Comparison of ENCODE assay signal across 1 cellular context in the genomic region with DNA sequence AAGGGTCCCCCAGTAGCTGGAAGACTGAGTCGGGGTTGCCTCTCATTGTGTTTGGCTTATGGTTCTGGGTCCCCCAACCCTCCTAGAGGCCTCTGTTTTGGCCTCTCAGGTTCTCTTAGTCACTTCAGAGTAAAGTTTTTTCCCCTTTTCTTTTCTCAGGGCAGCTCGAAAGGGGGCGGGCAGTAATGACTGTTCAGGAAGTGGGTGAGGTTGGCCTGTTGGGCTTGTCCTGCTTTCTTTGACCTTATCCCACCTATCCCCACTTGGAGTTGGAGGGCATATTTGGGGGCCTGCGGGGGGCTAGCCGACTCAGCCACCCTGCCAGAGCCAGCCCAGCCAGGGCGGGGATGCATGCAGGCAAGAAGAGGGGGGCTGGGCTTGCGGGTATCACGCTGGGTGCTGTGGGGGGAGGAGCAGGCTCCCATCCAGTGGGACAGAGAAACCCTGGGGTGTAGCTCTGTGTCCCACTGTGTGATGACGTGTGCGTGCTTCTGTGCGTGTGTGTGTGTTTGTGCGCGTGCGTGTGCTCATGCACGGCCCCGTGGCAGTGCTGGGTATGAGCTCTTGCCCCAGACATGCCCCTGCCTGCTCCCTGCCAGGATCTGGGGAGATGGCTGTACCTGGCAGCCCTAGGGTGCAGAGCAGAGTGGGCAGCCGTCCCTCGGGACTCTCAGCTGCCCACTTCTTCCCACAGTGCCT.
TF ChIP-seq lines count a peak whose summit lies in the region.

No MANE protein-coding gene starts in this region.

TF ChIP-seq in HepG2, 621 proteins besides CTCF, POLR2A, EP300 and RAD21 (continued from another document):
- TF ChIP-seq, protein P1, sequence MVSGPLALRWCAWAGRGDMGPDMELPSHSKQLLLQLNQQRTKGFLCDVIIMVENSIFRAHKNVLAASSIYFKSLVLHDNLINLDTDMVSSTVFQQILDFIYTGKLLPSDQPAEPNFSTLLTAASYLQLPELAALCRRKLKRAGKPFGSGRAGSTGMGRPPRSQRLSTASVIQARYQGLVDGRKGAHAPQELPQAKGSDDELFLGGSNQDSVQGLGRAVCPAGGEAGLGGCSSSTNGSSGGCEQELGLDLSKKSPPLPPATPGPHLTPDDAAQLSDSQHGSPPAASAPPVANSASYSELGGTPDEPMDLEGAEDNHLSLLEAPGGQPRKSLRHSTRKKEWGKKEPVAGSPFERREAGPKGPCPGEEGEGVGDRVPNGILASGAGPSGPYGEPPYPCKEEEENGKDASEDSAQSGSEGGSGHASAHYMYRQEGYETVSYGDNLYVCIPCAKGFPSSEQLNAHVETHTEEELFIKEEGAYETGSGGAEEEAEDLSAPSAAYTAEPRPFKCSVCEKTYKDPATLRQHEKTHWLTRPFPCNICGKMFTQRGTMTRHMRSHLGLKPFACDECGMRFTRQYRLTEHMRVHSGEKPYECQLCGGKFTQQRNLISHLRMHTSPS (CRISPR knock-in tag; IDR thresholded peaks at IDR 0.05; ENCODE audit: low read depth) = peak; percentile 48; the same call in 1 of the 2 replicates
- no peak for TF ChIP-seq ZNF33B (CRISPR knock-in tag; IDR thresholded peaks at IDR 0.05)
- TF ChIP-seq, protein P2, sequence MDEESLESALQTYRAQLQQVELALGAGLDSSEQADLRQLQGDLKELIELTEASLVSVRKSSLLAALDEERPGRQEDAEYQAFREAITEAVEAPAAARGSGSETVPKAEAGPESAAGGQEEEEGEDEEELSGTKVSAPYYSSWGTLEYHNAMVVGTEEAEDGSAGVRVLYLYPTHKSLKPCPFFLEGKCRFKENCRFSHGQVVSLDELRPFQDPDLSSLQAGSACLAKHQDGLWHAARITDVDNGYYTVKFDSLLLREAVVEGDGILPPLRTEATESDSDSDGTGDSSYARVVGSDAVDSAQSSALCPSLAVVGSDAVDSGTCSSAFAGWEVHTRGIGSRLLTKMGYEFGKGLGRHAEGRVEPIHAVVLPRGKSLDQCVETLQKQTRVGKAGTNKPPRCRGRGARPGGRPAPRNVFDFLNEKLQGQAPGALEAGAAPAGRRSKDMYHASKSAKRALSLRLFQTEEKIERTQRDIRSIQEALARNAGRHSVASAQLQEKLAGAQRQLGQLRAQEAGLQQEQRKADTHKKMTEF (CRISPR knock-in tag; IDR thresholded peaks at IDR 0.05) = peak; percentile 9; the same call in 1 of the 2 replicates
- TF ChIP-seq POLR2AphosphoS5 (IDR thresholded peaks at IDR 0.05; ENCODE audit: low read depth, low read length) = 0 out of 2 replicates have a peak, but pooled peaks have one; percentile 8
- peak; percentile 6; the same call in 1 of the 2 replicates for TF ChIP-seq ZFY (CRISPR knock-in tag; IDR thresholded peaks at IDR 0.05)
- TF ChIP-seq HNF4G (IDR thresholded peaks at IDR 0.05; ENCODE audit: borderline replicate concordance, low read depth, low read length) = no peak
- TF ChIP-seq HNF4G (CRISPR knock-in tag; IDR thresholded peaks at IDR 0.05; ENCODE audit: borderline replicate concordance, low read depth) = no peak
- no peak for TF ChIP-seq SIX1 (CRISPR knock-in tag; IDR thresholded peaks at IDR 0.05; ENCODE audit: borderline replicate concordance)
- TF ChIP-seq ZNF713 (CRISPR knock-in tag; IDR thresholded peaks at IDR 0.05) = no peak
- TF ChIP-seq, protein P3, sequence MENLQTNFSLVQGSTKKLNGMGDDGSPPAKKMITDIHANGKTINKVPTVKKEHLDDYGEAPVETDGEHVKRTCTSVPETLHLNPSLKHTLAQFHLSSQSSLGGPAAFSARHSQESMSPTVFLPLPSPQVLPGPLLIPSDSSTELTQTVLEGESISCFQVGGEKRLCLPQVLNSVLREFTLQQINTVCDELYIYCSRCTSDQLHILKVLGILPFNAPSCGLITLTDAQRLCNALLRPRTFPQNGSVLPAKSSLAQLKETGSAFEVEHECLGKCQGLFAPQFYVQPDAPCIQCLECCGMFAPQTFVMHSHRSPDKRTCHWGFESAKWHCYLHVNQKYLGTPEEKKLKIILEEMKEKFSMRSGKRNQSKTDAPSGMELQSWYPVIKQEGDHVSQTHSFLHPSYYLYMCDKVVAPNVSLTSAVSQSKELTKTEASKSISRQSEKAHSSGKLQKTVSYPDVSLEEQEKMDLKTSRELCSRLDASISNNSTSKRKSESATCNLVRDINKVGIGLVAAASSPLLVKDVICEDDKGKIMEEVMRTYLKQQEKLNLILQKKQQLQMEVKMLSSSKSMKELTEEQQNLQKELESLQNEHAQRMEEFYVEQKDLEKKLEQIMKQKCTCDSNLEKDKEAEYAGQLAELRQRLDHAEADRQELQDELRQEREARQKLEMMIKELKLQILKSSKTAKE (CRISPR knock-in tag; IDR thresholded peaks at IDR 0.05; ENCODE audit: borderline replicate concordance) = no peak
- peak; percentile 86 for TF ChIP-seq HNRNPL (IDR thresholded peaks at IDR 0.05; ENCODE audit: low read depth, low read length)
- TF ChIP-seq ZNF225 (CRISPR knock-in tag; IDR thresholded peaks at IDR 0.05) = 0 out of 2 replicates have a peak, but pooled peaks have one; percentile 22
- no peak for TF ChIP-seq ZNF7 (CRISPR knock-in tag; IDR thresholded peaks at IDR 0.05)
- TF ChIP-seq, protein P4, sequence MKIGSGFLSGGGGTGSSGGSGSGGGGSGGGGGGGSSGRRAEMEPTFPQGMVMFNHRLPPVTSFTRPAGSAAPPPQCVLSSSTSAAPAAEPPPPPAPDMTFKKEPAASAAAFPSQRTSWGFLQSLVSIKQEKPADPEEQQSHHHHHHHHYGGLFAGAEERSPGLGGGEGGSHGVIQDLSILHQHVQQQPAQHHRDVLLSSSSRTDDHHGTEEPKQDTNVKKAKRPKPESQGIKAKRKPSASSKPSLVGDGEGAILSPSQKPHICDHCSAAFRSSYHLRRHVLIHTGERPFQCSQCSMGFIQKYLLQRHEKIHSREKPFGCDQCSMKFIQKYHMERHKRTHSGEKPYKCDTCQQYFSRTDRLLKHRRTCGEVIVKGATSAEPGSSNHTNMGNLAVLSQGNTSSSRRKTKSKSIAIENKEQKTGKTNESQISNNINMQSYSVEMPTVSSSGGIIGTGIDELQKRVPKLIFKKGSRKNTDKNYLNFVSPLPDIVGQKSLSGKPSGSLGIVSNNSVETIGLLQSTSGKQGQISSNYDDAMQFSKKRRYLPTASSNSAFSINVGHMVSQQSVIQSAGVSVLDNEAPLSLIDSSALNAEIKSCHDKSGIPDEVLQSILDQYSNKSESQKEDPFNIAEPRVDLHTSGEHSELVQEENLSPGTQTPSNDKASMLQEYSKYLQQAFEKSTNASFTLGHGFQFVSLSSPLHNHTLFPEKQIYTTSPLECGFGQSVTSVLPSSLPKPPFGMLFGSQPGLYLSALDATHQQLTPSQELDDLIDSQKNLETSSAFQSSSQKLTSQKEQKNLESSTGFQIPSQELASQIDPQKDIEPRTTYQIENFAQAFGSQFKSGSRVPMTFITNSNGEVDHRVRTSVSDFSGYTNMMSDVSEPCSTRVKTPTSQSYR (CRISPR knock-in tag; IDR thresholded peaks at IDR 0.05; ENCODE audit: borderline replicate concordance) = peak; percentile 60; the same call in 1 of the 2 replicates
- TF ChIP-seq, protein P5, sequence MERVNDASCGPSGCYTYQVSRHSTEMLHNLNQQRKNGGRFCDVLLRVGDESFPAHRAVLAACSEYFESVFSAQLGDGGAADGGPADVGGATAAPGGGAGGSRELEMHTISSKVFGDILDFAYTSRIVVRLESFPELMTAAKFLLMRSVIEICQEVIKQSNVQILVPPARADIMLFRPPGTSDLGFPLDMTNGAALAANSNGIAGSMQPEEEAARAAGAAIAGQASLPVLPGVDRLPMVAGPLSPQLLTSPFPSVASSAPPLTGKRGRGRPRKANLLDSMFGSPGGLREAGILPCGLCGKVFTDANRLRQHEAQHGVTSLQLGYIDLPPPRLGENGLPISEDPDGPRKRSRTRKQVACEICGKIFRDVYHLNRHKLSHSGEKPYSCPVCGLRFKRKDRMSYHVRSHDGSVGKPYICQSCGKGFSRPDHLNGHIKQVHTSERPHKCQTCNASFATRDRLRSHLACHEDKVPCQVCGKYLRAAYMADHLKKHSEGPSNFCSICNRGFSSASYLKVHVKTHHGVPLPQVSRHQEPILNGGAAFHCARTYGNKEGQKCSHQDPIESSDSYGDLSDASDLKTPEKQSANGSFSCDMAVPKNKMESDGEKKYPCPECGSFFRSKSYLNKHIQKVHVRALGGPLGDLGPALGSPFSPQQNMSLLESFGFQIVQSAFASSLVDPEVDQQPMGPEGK (CRISPR knock-in tag; IDR thresholded peaks at IDR 0.05) = peak; percentile 48
- TF ChIP-seq ZFP1 (CRISPR knock-in tag; IDR thresholded peaks at IDR 0.05) = no peak
- TF ChIP-seq, protein P6, sequence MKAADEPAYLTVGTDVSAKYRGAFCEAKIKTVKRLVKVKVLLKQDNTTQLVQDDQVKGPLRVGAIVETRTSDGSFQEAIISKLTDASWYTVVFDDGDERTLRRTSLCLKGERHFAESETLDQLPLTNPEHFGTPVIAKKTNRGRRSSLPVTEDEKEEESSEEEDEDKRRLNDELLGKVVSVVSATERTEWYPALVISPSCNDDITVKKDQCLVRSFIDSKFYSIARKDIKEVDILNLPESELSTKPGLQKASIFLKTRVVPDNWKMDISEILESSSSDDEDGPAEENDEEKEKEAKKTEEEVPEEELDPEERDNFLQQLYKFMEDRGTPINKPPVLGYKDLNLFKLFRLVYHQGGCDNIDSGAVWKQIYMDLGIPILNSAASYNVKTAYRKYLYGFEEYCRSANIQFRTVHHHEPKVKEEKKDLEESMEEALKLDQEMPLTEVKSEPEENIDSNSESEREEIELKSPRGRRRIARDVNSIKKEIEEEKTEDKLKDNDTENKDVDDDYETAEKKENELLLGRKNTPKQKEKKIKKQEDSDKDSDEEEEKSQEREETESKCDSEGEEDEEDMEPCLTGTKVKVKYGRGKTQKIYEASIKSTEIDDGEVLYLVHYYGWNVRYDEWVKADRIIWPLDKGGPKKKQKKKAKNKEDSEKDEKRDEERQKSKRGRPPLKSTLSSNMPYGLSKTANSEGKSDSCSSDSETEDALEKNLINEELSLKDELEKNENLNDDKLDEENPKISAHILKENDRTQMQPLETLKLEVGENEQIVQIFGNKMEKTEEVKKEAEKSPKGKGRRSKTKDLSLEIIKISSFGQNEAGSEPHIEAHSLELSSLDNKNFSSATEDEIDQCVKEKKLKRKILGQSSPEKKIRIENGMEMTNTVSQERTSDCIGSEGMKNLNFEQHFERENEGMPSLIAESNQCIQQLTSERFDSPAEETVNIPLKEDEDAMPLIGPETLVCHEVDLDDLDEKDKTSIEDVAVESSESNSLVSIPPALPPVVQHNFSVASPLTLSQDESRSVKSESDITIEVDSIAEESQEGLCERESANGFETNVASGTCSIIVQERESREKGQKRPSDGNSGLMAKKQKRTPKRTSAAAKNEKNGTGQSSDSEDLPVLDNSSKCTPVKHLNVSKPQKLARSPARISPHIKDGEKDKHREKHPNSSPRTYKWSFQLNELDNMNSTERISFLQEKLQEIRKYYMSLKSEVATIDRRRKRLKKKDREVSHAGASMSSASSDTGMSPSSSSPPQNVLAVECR (CRISPR knock-in tag; IDR thresholded peaks at IDR 0.05; ENCODE audit: borderline replicate concordance) = peak; percentile 47; the same call in 1 of the 2 replicates
- TF ChIP-seq HES4 (CRISPR knock-in tag; IDR thresholded peaks at IDR 0.05; ENCODE audit: borderline replicate concordance) = no peak
- no peak for TF ChIP-seq NONO (IDR thresholded peaks at IDR 0.05)
- TF ChIP-seq NONO (CRISPR knock-in tag; conservative IDR thresholded peaks at IDR 0.05) = 0 out of 2 replicates have a peak, but pooled peaks have one; percentile 1
